ENCODE assay signal across 17 cellular contexts in genomic region chr20:64030371-64031134, GRCh38. TPM values are rescaled to one million over a fixed set of nuclear protein-coding genes. Genes with fewer than 3 reads are reported as not detected.
"Had no signal": no experiment of that assay in that cellular context is flagged by ENCODE, and none has a peak within 500 bp of the region (broad histone marks: within the 10 kb centered on the region; RNA-seq: fewer than 3 reads in every experiment).

No MANE protein-coding gene starts in this region.

- H3K27ac Mint-ChIP-seq: activated naive CD8-positive, alpha-beta T cell treated with anti-CD3 and anti-CD28 coated beads for 36 hours; stimulated activated memory B cell treated with anti-CD40 and anti-IgM and Interleukin-4, amounts not matched to agents 10 μg/mL and 1 μg/mL and 100 μg/mL, for 72 hours had no signal

- H3K27me3 Mint-ChIP-seq: activated CD4-positive, alpha-beta T cell treated with anti-CD3 and anti-CD28 coated beads for 36 hours; activated naive CD8-positive, alpha-beta T cell treated with anti-CD3 and anti-CD28 coated beads for 36 hours; stimulated activated memory B cell treated with anti-CD40 and anti-IgM and Interleukin-4, amounts not matched to agents 10 μg/mL and 1 μg/mL and 100 μg/mL, for 72 hours had no signal

- H3K9me3 ChIP-seq: breast epithelium, left ventricle myocardium inferior, tibial nerve had no signal

- DNase-seq: activated CD4-positive, alpha-beta T cell treated with anti-CD3 and anti-CD28 coated beads for 36 hours; activated effector memory CD4-positive, alpha-beta T cell treated with anti-CD3 and anti-CD28 coated beads, Interleukin-2, amount 50 U/mL, for 16 hours; activated naive CD8-positive, alpha-beta T cell treated with anti-CD3 and anti-CD28 coated beads for 36 hours; anterior cingulate cortex; foreskin keratinocyte; left ventricle myocardium inferior; mesendoderm; retina; SW 1271; T-helper 9 cell had no signal

- H3K27me3 ChIP-seq: breast epithelium, foreskin keratinocyte, tibial nerve had no signal

- ATAC-seq: activated CD4-positive, alpha-beta T cell treated with anti-CD3 and anti-CD28 coated beads for 36 hours; foreskin keratinocyte; stimulated activated memory B cell treated with anti-CD40 and anti-IgM and Interleukin-4, amounts not matched to agents 10 μg/mL and 1 μg/mL and 100 μg/mL, for 72 hours had no signal

- H3K27ac ChIP-seq: breast epithelium, foreskin keratinocyte, left ventricle myocardium inferior, parathyroid adenoma, skin epidermis, tibial nerve had no signal

- H3K9me3 Mint-ChIP-seq: activated naive CD8-positive, alpha-beta T cell treated with anti-CD3 and anti-CD28 coated beads for 36 hours; stimulated activated memory B cell treated with anti-CD40 and anti-IgM and Interleukin-4, amounts not matched to agents 10 μg/mL and 1 μg/mL and 100 μg/mL, for 72 hours had no signal

- H3K4me1 ChIP-seq: breast epithelium, foreskin keratinocyte, parathyroid adenoma, tibial nerve had no signal

- H3K4me3 ChIP-seq: breast epithelium, left ventricle myocardium inferior, skin epidermis, tibial nerve had no signal

- H3K4me3 Mint-ChIP-seq: activated CD4-positive, alpha-beta T cell treated with anti-CD3 and anti-CD28 coated beads for 36 hours; activated naive CD8-positive, alpha-beta T cell treated with anti-CD3 and anti-CD28 coated beads for 36 hours; stimulated activated memory B cell treated with anti-CD40 and anti-IgM and Interleukin-4, amounts not matched to agents 10 μg/mL and 1 μg/mL and 100 μg/mL, for 72 hours had no signal

RNA-seq across cellular contexts. Expression of gene SOX18, which starts 18.9 kb away (rescaled TPM):
- total RNA-seq: activated CD4-positive, alpha-beta T cell treated with anti-CD3 and anti-CD28 coated beads for 36 hours; activated CD8-positive, alpha-beta memory T cell treated with anti-CD3 and anti-CD28 coated beads for 36 hours; activated naive CD8-positive, alpha-beta T cell treated with anti-CD3 and anti-CD28 coated beads for 36 hours; foreskin keratinocyte had no signal
- polyA plus RNA-seq: keratinocyte had no signal
